In the genomic region with DNA sequence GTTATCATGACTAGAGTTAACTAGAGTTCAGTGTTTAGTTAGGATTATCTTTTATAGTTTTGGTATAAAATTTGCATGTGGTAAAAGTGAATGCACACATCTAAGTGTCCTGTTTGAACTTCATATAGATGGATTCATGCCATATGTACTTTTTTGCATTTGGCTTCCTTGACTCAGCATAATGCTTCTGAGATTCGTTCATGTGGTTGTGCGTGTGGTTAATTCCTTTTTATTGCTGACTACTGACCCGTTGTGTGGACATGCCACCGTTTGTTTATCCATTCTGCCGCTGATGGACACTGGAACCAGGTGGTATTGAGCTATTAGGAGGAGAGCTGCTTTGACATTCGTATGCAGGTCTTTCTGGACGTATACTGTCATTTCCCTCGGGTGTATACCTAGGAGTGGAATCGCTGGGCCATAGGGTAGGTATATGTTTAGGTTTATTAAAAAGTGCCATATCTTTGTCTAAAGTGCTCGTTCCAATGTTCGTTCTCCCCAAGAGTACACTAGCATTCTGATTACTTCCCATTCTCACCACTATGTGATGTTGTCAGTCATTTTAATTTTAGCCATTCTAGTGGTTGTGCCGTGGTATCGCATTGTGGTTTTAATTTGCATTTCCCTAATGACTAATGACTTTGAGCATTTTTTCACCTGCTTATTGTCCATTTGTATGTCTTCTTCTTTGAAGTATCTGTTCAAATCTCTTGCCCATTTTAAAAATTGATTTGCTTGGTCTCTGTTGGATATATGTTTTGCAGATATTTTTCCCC, we compare ENCODE assay signal across 9 cellular contexts. TPM values are rescaled to one million over a fixed set of nuclear protein-coding genes. Genes with fewer than 3 reads are reported as not detected.
DNase-seq lines count a peak whose midpoint lies in the region; ATAC-seq and TF ChIP-seq lines count a peak whose summit lies in the region.
"Had no signal": no experiment of that assay in that cellular context is flagged by ENCODE, and none has a peak within 500 bp of the region (broad histone marks: within the 10 kb centered on the region; RNA-seq: fewer than 3 reads in every experiment).

No MANE protein-coding gene starts in this region.

- peaks cover 2% of the 10 kb centered on the region for H3K27me3 Mint-ChIP-seq in activated T-helper 1 cell treated with anti-CD3 and anti-CD28 coated beads, Interleukin-12 subunit alpha, Interleukin-12 subunit beta, Interleukin-2, Interleukin-4 antibody, amounts not matched to agents 30 ng/mL and 10 ng/mL and 1 ng/mL, durations not matched to agents 14 hours and 24 hours and 36 hours (ENCODE audit: insufficient read depth)

- H3K9me3 Mint-ChIP-seq in activated T-helper 1 cell treated with anti-CD3 and anti-CD28 coated beads, Interleukin-12 subunit alpha, Interleukin-12 subunit beta, Interleukin-2, Interleukin-4 antibody, amounts not matched to agents 30 ng/mL and 10 ng/mL and 1 ng/mL, durations not matched to agents 14 hours and 24 hours and 36 hours: no peaks in the 10 kb centered on the region

- no peak overlapping the region for H3K27ac Mint-ChIP-seq in activated T-helper 1 cell treated with anti-CD3 and anti-CD28 coated beads, Interleukin-12 subunit alpha, Interleukin-12 subunit beta, Interleukin-2, Interleukin-4 antibody, amounts not matched to agents 30 ng/mL and 10 ng/mL and 1 ng/mL, durations not matched to agents 14 hours and 24 hours and 36 hours

- CTCF ChIA-PET in GM10248 (lab: Yijun Ruan, JAX): interaction anchor here (1.0 kb wide), 3 partner anchors 10 to 16 kb away, joined by 3 to 9 read pairs (median 4); no protein-coding TSS in a partner anchor

- peaks cover 3% of the 10 kb centered on the region for H3K36me3 Mint-ChIP-seq in activated T-helper 1 cell treated with anti-CD3 and anti-CD28 coated beads, Interleukin-12 subunit alpha, Interleukin-12 subunit beta, Interleukin-2, Interleukin-4 antibody, amounts not matched to agents 30 ng/mL and 10 ng/mL and 1 ng/mL, durations not matched to agents 14 hours and 24 hours and 36 hours (ENCODE audit: low read depth)

- in situ Hi-C loops in astrocyte of the cerebellum (cut with HindIII; ENCODE audit: low sequenced_read_pairs): no loop called here
- in situ Hi-C loops in KBM-7 (cut with MboI; ENCODE audit: low pct_unique_long_range_greater_than_20kb, low sequenced_read_pairs): no loop called here

- peak; percentile 66 for DNase-seq in GM10248 (ENCODE audit: extremely low spot score)
- no peak for DNase-seq in astrocyte of the cerebellum (ENCODE audit: low read depth)
- no peak for DNase-seq in amniotic stem cell (lab: John Stamatoyannopoulos, UW)
- DNase-seq in activated T-helper 1 cell treated with anti-CD3 and anti-CD28 coated beads, Interleukin-12 subunit alpha, Interleukin-12 subunit beta, Interleukin-2, Interleukin-4 antibody, amounts not matched to agents 30 ng/mL and 10 ng/mL and 1 ng/mL, durations not matched to agents 14 hours and 24 hours and 36 hours (ENCODE audit: low spot score): no peak
- DNase-seq in KBM-7: no peak
- no peak for DNase-seq in DMS153 treated with DMSO at 0.1 percent for 48 hours (lab: John Stamatoyannopoulos, UW; ENCODE audit: unreplicated experiment)

- peak; percentile 26 for TF ChIP-seq CTCF in GM10248 (IDR thresholded peaks at IDR 0.05; ENCODE audit: control extremely low read depth, extremely low read depth, low read depth, missing control alignments)
- TF ChIP-seq CTCF in astrocyte of the cerebellum (IDR thresholded peaks at IDR 0.05; ENCODE audit: low read depth, low read length, missing control alignments): peak; percentile 4

- intact Hi-C loops in activated T-helper 1 cell treated with anti-CD3 and anti-CD28 coated beads, Interleukin-12 subunit alpha, Interleukin-12 subunit beta, Interleukin-2, Interleukin-4 antibody, amounts not matched to agents 30 ng/mL and 10 ng/mL and 1 ng/mL, durations not matched to agents 14 hours and 24 hours and 36 hours (cut with micrococcal nuclease): loop anchor here (10.0 kb wide), 1 partner anchor 676 kb away; no protein-coding TSS in a partner anchor

- ATAC-seq in GM21381 (IDR thresholded peaks at IDR 0.05; ENCODE audit: unreplicated experiment) (peak; percentile 68), HG03520 (IDR thresholded peaks at IDR 0.05; ENCODE audit: unreplicated experiment) (peak; percentile 81)

- H3K4me1 Mint-ChIP-seq in activated T-helper 1 cell treated with anti-CD3 and anti-CD28 coated beads, Interleukin-12 subunit alpha, Interleukin-12 subunit beta, Interleukin-2, Interleukin-4 antibody, amounts not matched to agents 30 ng/mL and 10 ng/mL and 1 ng/mL, durations not matched to agents 14 hours and 24 hours and 36 hours (ENCODE audit: low read depth): peaks cover 35% of the 10 kb centered on the region

- POLR2A ChIA-PET in GM10248 (lab: Yijun Ruan, JAX): no interaction called here

- no peak overlapping the region for H3K4me3 ChIP-seq in astrocyte of the cerebellum (ENCODE audit: low read depth, low read length)
- H3K4me3 ChIP-seq: SK-N-MC had no signal

- H3K4me3 Mint-ChIP-seq in activated T-helper 1 cell treated with anti-CD3 and anti-CD28 coated beads, Interleukin-12 subunit alpha, Interleukin-12 subunit beta, Interleukin-2, Interleukin-4 antibody, amounts not matched to agents 30 ng/mL and 10 ng/mL and 1 ng/mL, durations not matched to agents 14 hours and 24 hours and 36 hours: no peak overlapping the region

RNA-seq across cellular contexts. Expression of a gene that starts 37.7 kb away (rescaled TPM):
- 34.7 and 35.3 TPM in 2 replicates for total RNA-seq in activated T-helper 1 cell treated with anti-CD3 and anti-CD28 coated beads, Interleukin-12 subunit alpha, Interleukin-12 subunit beta, Interleukin-2, Interleukin-4 antibody, amounts not matched to agents 30 ng/mL and 10 ng/mL and 1 ng/mL, durations not matched to agents 14 hours and 24 hours and 36 hours
